ENCODE assay signal across 17 cellular contexts in genomic region chr2:27010139-27010538, GRCh38. TPM values are rescaled to one million over a fixed set of nuclear protein-coding genes. Genes with fewer than 3 reads are reported as not detected.
A peak's percentile ranks its signal among the peaks of the same experiment; 100 is the strongest.
DNase-seq lines count a peak whose midpoint lies in the region; ATAC-seq and TF ChIP-seq lines count a peak whose summit lies in the region.
"Had no signal": no experiment of that assay in that cellular context is flagged by ENCODE, and none has a peak within 500 bp of the region (broad histone marks: within the 10 kb centered on the region; RNA-seq: fewer than 3 reads in every experiment).

No MANE protein-coding gene starts in this region.

- H4K8ac ChIP-seq in mesenchymal stem cell (ENCODE audit: low read length) = no peak overlapping the region

- CTCF ChIA-PET in SK-N-SH (lab: Yijun Ruan, JAX) (interaction anchor here (0.8 to 33.3 kb wide), 8 partner anchors 7 to 84 kb away, joined by 3 to 1017 read pairs (median 5); partner anchors contain the start of gene MAPRE3), PC-9 (lab: Charles Lee) (interaction anchor here (0.7 to 1.2 kb wide), 2 partner anchors 42 to 48 kb away, joined by 6 to 16 read pairs; no protein-coding TSS in a partner anchor)

- intact Hi-C loops in PC-9 (cut with micrococcal nuclease; ENCODE audit: unreplicated experiment) = loop anchor here (2.0 to 10.0 kb wide), 2 partner anchors 39 to 255 kb away; partner anchors contain the start of gene MAPRE3

- TF ChIP-seq RAD21 in SK-N-SH (IDR thresholded peaks at IDR 0.05; ENCODE audit: low read length) = no peak

- H4K91ac ChIP-seq in mesenchymal stem cell (ENCODE audit: low read length) = no peak overlapping the region

- no peaks in the 10 kb centered on the region for H3K79me2 ChIP-seq in SK-N-SH (ENCODE audit: insufficient read depth)
- H3K79me2 ChIP-seq in PC-9 (ENCODE audit: low read depth) = no peaks in the 10 kb centered on the region

- H2BK12ac ChIP-seq in mesenchymal stem cell (ENCODE audit: low read length in 2 of 2) = no peak overlapping the region

- H2BK120ac ChIP-seq in mesenchymal stem cell (ENCODE audit: low read depth, low read length) = no peak overlapping the region

- H3K36me3 Mint-ChIP-seq in activated naive CD4-positive, alpha-beta T cell treated with anti-CD3 and anti-CD28 coated beads, Interleukin-2, amount 50 U/mL, for 72 hours = no peaks in the 10 kb centered on the region

- POLR2A ChIA-PET in SK-N-SH (lab: Yijun Ruan, JAX) = interaction anchor here (0.6 kb wide), 1 partner anchor 391 kb away, joined by 3 read pairs; no protein-coding TSS in a partner anchor
- POLR2A ChIA-PET in PC-9 (lab: Charles Lee; ENCODE audit: unreplicated experiment) = interaction anchor here (0.6 to 0.9 kb wide), 2 partner anchors 41 to 49 kb away, joined by 3 read pairs; partner anchors contain the start of gene AGBL5

- H3K9me2 ChIP-seq in SK-N-SH = no peaks in the 10 kb centered on the region
- H3K9me2 ChIP-seq in PC-9 (ENCODE audit: insufficient read depth) = no peaks in the 10 kb centered on the region

- H3K4me3 ChIP-seq in SK-N-SH (ENCODE audit: low read depth in 2 of 2, low read length in 1 of 2) (no peak overlapping the region), PC-9 (no peak overlapping the region), mesenchymal stem cell (ENCODE audit: insufficient read depth in 1 of 2, low read depth in 1 of 2, low read length in 2 of 2) (no peak overlapping the region)
- H3K4me3 ChIP-seq: GM23338, Peyer's patch had no signal

- H3K23ac ChIP-seq in mesenchymal stem cell (ENCODE audit: low read length in 2 of 2) = no peak overlapping the region

- no peak overlapping the region for H3K4me2 ChIP-seq in SK-N-SH
- H3K4me2 ChIP-seq in PC-9 = peak overlapping the region; percentile 52
- H3K4me2 ChIP-seq in mesenchymal stem cell (ENCODE audit: low read length, poor library complexity, severe bottlenecking) = no peak overlapping the region
- H3K4me2 ChIP-seq: GM23338 had no signal

- TF ChIP-seq CTCF in SK-N-SH (IDR thresholded peaks at IDR 0.05) (no peak), PC-9 (conservative IDR thresholded peaks at IDR 0.05) (no peak)

- no TSS peak for BruUV-seq in PC-9 (replicated peaks; lab: Mats Ljungman, UMichigan)

- no peak overlapping the region for H3K27ac ChIP-seq in SK-N-SH (ENCODE audit: low read depth in 2 of 2, low read length in 1 of 2)
- peak overlapping the region; percentile 97 for H3K27ac ChIP-seq in PC-9
- no peak overlapping the region for H3K27ac ChIP-seq in mesenchymal stem cell (ENCODE audit: low read length, poor library complexity, severe bottlenecking)
- H3K27ac ChIP-seq: 22Rv1, Peyer's patch had no signal

- H3K9me3 Mint-ChIP-seq in activated naive CD4-positive, alpha-beta T cell treated with anti-CD3 and anti-CD28 coated beads, Interleukin-2, amount 50 U/mL, for 72 hours = no peaks in the 10 kb centered on the region

- no peaks in the 10 kb centered on the region for H3K36me3 ChIP-seq in SK-N-SH (replicated peaks in 1 of 2; ENCODE audit: control insufficient read depth in 1 of 2, insufficient read depth in 2 of 2, low read length in 1 of 2)
- no peaks in the 10 kb centered on the region for H3K36me3 ChIP-seq in PC-9 (ENCODE audit: low read depth)
- peaks cover 4% of the 10 kb centered on the region in 2 experiments for H3K36me3 ChIP-seq in mesenchymal stem cell (ENCODE audit: control insufficient read depth in 1 of 2, insufficient read depth in 2 of 2, low read depth in 1 of 2, low read length in 2 of 2)
- H3K36me3 ChIP-seq: Peyer's patch had no signal

- DNase-seq in SK-N-SH (no peak), ELR (ENCODE audit: low read depth) (peak; percentile 25), PC-9 (no peak), mesenchymal stem cell (peak; percentile 25), NCI-H446 treated with DMSO at 0.1 percent for 48 hours (lab: John Stamatoyannopoulos, UW) (no peak), dermis blood vessel endothelial cell (no peak)
- no peak for DNase-seq in activated naive CD4-positive, alpha-beta T cell treated with anti-CD3 and anti-CD28 coated beads, Interleukin-2, amount 50 U/mL, for 72 hours (ENCODE audit: low spot score in 2 of 2)
- DNase-seq: COR-L47, DMS153, KG1, NCI-H1436, NCI-H526, SHP77 had no signal

- no peak overlapping the region for H3K27ac Mint-ChIP-seq in activated naive CD4-positive, alpha-beta T cell treated with anti-CD3 and anti-CD28 coated beads, Interleukin-2, amount 50 U/mL, for 72 hours
- H3K27ac Mint-ChIP-seq: GM23338 had no signal

- no peak for ATAC-seq in SK-N-SH treated with all-trans-retinoic acid at 6 μM for 48 hours
- no peak for ATAC-seq in activated naive CD4-positive, alpha-beta T cell treated with anti-CD3 and anti-CD28 coated beads, Interleukin-2, amount 50 U/mL, for 72 hours
- ATAC-seq: GM23338 had no signal

- no peak for TF ChIP-seq EP300 in SK-N-SH (IDR thresholded peaks at IDR 0.05; ENCODE audit: borderline replicate concordance in 1 of 2, low read depth in 1 of 2, low read length in 1 of 2)

- no peaks in the 10 kb centered on the region for H3K9me3 ChIP-seq in SK-N-SH
- H3K9me3 ChIP-seq in PC-9 (ENCODE audit: insufficient read depth, low read depth) = no peaks in the 10 kb centered on the region
- H3K9me3 ChIP-seq in mesenchymal stem cell (ENCODE audit: control insufficient read depth, low read length) = no peaks in the 10 kb centered on the region
- H3K9me3 ChIP-seq: Peyer's patch had no signal

- H2AK5ac ChIP-seq in mesenchymal stem cell (ENCODE audit: low read length, severe bottlenecking) = no peak overlapping the region

- H3K27me3 ChIP-seq in SK-N-SH (ENCODE audit: insufficient read depth) (no peaks in the 10 kb centered on the region), PC-9 (ENCODE audit: insufficient read depth, low read depth) (no peaks in the 10 kb centered on the region), mesenchymal stem cell (ENCODE audit: control insufficient read depth in 1 of 2, insufficient read depth in 1 of 2, low read length in 2 of 2) (peaks cover 0 to 14% of the 10 kb centered on the region in 2 experiments)
- H3K27me3 ChIP-seq: Peyer's patch had no signal

- no peak overlapping the region for H3K9ac ChIP-seq in SK-N-SH
- H3K9ac ChIP-seq in mesenchymal stem cell (ENCODE audit: low read length) = no peak overlapping the region

- H2AFZ ChIP-seq in SK-N-SH (ENCODE audit: low read depth) (no peak overlapping the region), PC-9 (no peak overlapping the region), mesenchymal stem cell (ENCODE audit: low read depth, low read length) (no peak overlapping the region)
- H2AFZ ChIP-seq: GM23338 had no signal

- no peaks in the 10 kb centered on the region for H3K79me1 ChIP-seq in mesenchymal stem cell (replicated peaks; ENCODE audit: low read length, poor library complexity, severe bottlenecking)

- 71% methylated on average over 3 of the region's 3 CpGs for WGBS in SK-N-SH (ENCODE audit: low lambda C conversion rate)
- WGBS in mesenchymal stem cell = 45% methylated on average over 2 of the region's 3 CpGs

- no peak overlapping the region for H3K18ac ChIP-seq in mesenchymal stem cell (ENCODE audit: low read depth in 1 of 2, low read length in 2 of 2)

- H2BK15ac ChIP-seq in mesenchymal stem cell (ENCODE audit: low read depth, poor library complexity, severe bottlenecking) = no peak overlapping the region

- H3K14ac ChIP-seq in mesenchymal stem cell (ENCODE audit: low read length in 2 of 2) = no peak overlapping the region

- H3F3A ChIP-seq in SK-N-SH (replicated peaks; ENCODE audit: insufficient read depth) (no peaks in the 10 kb centered on the region), PC-9 (ENCODE audit: insufficient read depth, low read depth) (peaks cover 20% of the 10 kb centered on the region; the same call in 1 of the 2 replicates)

- H3K4ac ChIP-seq in mesenchymal stem cell (ENCODE audit: low read depth in 1 of 2, low read length in 2 of 2) = no peak overlapping the region

- H2BK5ac ChIP-seq in mesenchymal stem cell (ENCODE audit: low read depth, low read length, poor library complexity, severe bottlenecking) = no peak overlapping the region

- H4K20me1 ChIP-seq in SK-N-SH (ENCODE audit: insufficient read depth) = no peaks in the 10 kb centered on the region
- H4K20me1 ChIP-seq in PC-9 (ENCODE audit: insufficient read depth) = no peaks in the 10 kb centered on the region

- H3K4me1 ChIP-seq in SK-N-SH (ENCODE audit: control insufficient read depth in 1 of 2, insufficient read depth in 2 of 2, low read depth in 1 of 2, low read length in 1 of 2) (peaks cover under 1 to 2% of the 10 kb centered on the region in 2 experiments; a peak in 1 of 4 replicates), PC-9 (replicated peaks; ENCODE audit: insufficient read depth) (peaks cover 46% of the 10 kb centered on the region), mesenchymal stem cell (ENCODE audit: control insufficient read depth, insufficient read depth, low read depth, low read length) (peaks cover 3% of the 10 kb centered on the region)
- H3K4me1 ChIP-seq: Peyer's patch had no signal

TF ChIP-seq in SK-N-SH, 30 proteins besides CTCF, POLR2A, EP300 and RAD21 (continues in another document):
- TF ChIP-seq GATA2 (CRISPR knock-in tag; IDR thresholded peaks at IDR 0.05) (no peak), ELF1 (IDR thresholded peaks at IDR 0.05) (no peak)

TF ChIP-seq in SK-N-SH treated with all-trans-retinoic acid at 6 μM for 48 hours, 23 proteins besides CTCF, POLR2A, EP300 and RAD21 (continues in another document):
- TF ChIP-seq ZFP30 (CRISPR knock-in tag; IDR thresholded peaks at IDR 0.05) = no peak

RNA-seq across cellular contexts. Expression of gene TMEM214, which starts 22.6 kb away (rescaled TPM):
- 69.4 and 80.2 TPM in 2 replicates for polyA plus RNA-seq in SK-N-SH (2012; rRNA removed)
- 25.4 and 37.4 TPM in 2 replicates for polyA plus RNA-seq in SK-N-SH (2012; cell fraction: cytosol; rRNA removed)
- polyA plus RNA-seq in SK-N-SH (2012; cell fraction: nucleus; rRNA removed) = 176 and 217 TPM in 2 replicates
- total RNA-seq in PC-9 (2021) (60.9 and 65.6 TPM in 2 replicates), dermis blood vessel endothelial cell (23.5 and 33.4 TPM in 2 replicates)
- 110 TPM for polyA plus RNA-seq in mesenchymal stem cell (2013, experiment 1 of 2)
- 107 TPM for polyA plus RNA-seq in mesenchymal stem cell (2013, experiment 2 of 2)
- 10 to 100 TPM; 54.3 to 68.0 TPM for total RNA-seq in activated naive CD4-positive, alpha-beta T cell treated with anti-CD3 and anti-CD28 coated beads, Interleukin-2, amount 50 U/mL, for 72 hours

RNA-seq across cellular contexts. Expression of gene MAPRE3, which starts 39.7 kb away (rescaled TPM):
- 20.2 and 24.4 TPM in 2 replicates for polyA plus RNA-seq in SK-N-SH (2012; rRNA removed)
- 15.9 and 20.5 TPM in 2 replicates for polyA plus RNA-seq in SK-N-SH (2012; cell fraction: cytosol; rRNA removed)
- 67.4 and 80.9 TPM in 2 replicates for polyA plus RNA-seq in SK-N-SH (2012; cell fraction: nucleus; rRNA removed)
- total RNA-seq in PC-9 (2021) (17.1 and 25.2 TPM in 2 replicates), dermis blood vessel endothelial cell (0.17 and 1.3 TPM in 2 replicates)
- polyA plus RNA-seq in mesenchymal stem cell (2013, experiment 1 of 2) = 22.8 TPM
- 23.1 TPM for polyA plus RNA-seq in mesenchymal stem cell (2013, experiment 2 of 2)
- total RNA-seq in activated naive CD4-positive, alpha-beta T cell treated with anti-CD3 and anti-CD28 coated beads, Interleukin-2, amount 50 U/mL, for 72 hours = 1 to 10 TPM; 4.0 to 4.2 TPM

RNA-seq across cellular contexts. Expression of gene AGBL5, which starts 41.3 kb away (rescaled TPM):
- polyA plus RNA-seq in SK-N-SH (2012; rRNA removed) = 45.5 and 47.8 TPM in 2 replicates
- 32.0 and 43.2 TPM in 2 replicates for polyA plus RNA-seq in SK-N-SH (2012; cell fraction: cytosol; rRNA removed)
- polyA plus RNA-seq in SK-N-SH (2012; cell fraction: nucleus; rRNA removed) = 33.7 and 37.7 TPM in 2 replicates
- total RNA-seq in PC-9 (2021) = 63.2 and 64.0 TPM in 2 replicates
- 18.2 TPM for polyA plus RNA-seq in mesenchymal stem cell (2013, experiment 1 of 2)
- polyA plus RNA-seq in mesenchymal stem cell (2013, experiment 2 of 2) = 17.4 TPM
- 17.0 and 19.7 TPM in 2 replicates for total RNA-seq in dermis blood vessel endothelial cell
- 10 to 100 TPM; 14.1 to 21.6 TPM for total RNA-seq in activated naive CD4-positive, alpha-beta T cell treated with anti-CD3 and anti-CD28 coated beads, Interleukin-2, amount 50 U/mL, for 72 hours

Comparison
In these comparisons a context has a peak if more than half of its experiments do, and no peak if none do; other contexts are left out.
1. DNase-seq: peak in ELR (single experiment) and mesenchymal stem cell (single experiment); none in SK-N-SH (single experiment), PC-9 (0 of 2), NCI-H446 treated with DMSO at 0.1 percent for 48 hours (single experiment), dermis blood vessel endothelial cell (single experiment) and activated naive CD4-positive, alpha-beta T cell treated with anti-CD3 and anti-CD28 coated beads, Interleukin-2, amount 50 U/mL, for 72 hours (0 of 2).